ENCODE assay signal across 8 cellular contexts in the genomic region with DNA sequence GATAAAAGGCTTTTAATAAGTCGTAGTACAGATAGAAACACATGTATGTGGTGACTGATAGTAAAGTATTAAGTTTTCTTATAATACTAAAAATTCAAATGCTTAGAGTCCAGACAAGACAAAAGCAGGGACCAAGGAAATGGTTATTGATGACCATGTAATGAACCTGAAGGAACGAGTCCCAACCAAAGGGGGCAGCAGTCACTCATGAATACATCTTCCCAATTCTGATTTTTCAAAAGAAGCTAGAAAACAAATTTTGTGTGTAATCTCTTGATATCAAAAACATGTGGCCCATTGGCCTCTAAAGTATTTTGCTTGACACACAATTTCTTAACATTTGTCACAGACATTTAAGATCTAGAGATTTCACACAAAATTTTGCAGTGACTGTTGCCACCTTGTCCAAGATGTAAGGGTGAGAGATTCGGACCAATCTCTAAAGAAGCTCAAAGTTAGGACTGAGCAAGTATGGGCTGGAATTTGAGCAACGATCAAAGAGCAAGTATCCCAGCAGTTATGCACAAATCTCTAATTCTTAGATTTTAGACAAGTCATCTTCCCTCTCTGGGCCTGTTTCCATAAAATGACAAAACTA.
A peak's percentile ranks its signal among the peaks of the same experiment; 100 is the strongest.
DNase-seq lines count a peak whose midpoint lies in the region; ATAC-seq and TF ChIP-seq lines count a peak whose summit lies in the region.

No MANE protein-coding gene starts in this region.

- DNase-seq in AG09319 (ENCODE audit: extremely low read depth, low read depth) (peak; percentile 24), GM12865 (ENCODE audit: low read depth) (peak; percentile 51), RWPE2 (ENCODE audit: low spot score) (no peak), dorsolateral prefrontal cortex (peak in 2 of 10 donors; percentile 32 to 36), amniotic stem cell (lab: John Stamatoyannopoulos, UW) (no peak)
- no peak for DNase-seq in activated CD8-positive, alpha-beta memory T cell treated with anti-CD3 and anti-CD28 coated beads, Interleukin-2, amount 50 U/mL, for 48 hours

- H3K4me3 ChIP-seq in GM12865 (ENCODE audit: low read depth, low read length) = no peak overlapping the region
- no peak overlapping the region for H3K4me3 ChIP-seq in RWPE2 (ENCODE audit: severe bottlenecking)
- no peak overlapping the region for H3K4me3 ChIP-seq in dorsolateral prefrontal cortex

- H3K27me3 ChIP-seq in RWPE2 (ENCODE audit: insufficient read depth, poor library complexity, severe bottlenecking) (no peaks in the 10 kb centered on the region), dorsolateral prefrontal cortex (no peaks in the 10 kb centered on the region)

- H3K27ac Mint-ChIP-seq in nephron = no peak overlapping the region

- no peaks in the 10 kb centered on the region for H3K36me3 ChIP-seq in RWPE2 (ENCODE audit: low read depth)

- H3K4me3 Mint-ChIP-seq in nephron = no peak overlapping the region

- no peaks in the 10 kb centered on the region for H3K4me1 Mint-ChIP-seq in nephron

- H3K4me1 ChIP-seq in RWPE2 (ENCODE audit: insufficient read depth, poor library complexity, severe bottlenecking) = no peaks in the 10 kb centered on the region

- intact Hi-C loops in dorsolateral prefrontal cortex (cut with DNase I) = loop anchor here in 1 of 2 donors (10.0 kb wide), 3 partner anchors 61 to 621 kb away; no protein-coding TSS in a partner anchor

- H3K36me3 Mint-ChIP-seq in nephron (ENCODE audit: low read depth) = no peaks in the 10 kb centered on the region

- no peaks in the 10 kb centered on the region for H3K27me3 Mint-ChIP-seq in nephron (ENCODE audit: low read depth)

- H3K9me3 Mint-ChIP-seq in nephron = no peaks in the 10 kb centered on the region

- TF ChIP-seq CTCF in AG09319 (IDR thresholded peaks at IDR 0.05; ENCODE audit: low read depth, low read length) (peak; percentile 77), GM12865 (IDR thresholded peaks at IDR 0.05; ENCODE audit: insufficient read depth, low read depth, low read length, missing control alignments) (peak; percentile 62), RWPE2 (IDR thresholded peaks at IDR 0.05; ENCODE audit: poor library complexity, severe bottlenecking) (peak; percentile 96), dorsolateral prefrontal cortex (IDR thresholded peaks at IDR 0.05 in 54 of 56, conservative IDR thresholded peaks at IDR 0.05 in 2 of 56; ENCODE audit: low read depth in 1 of 56, partially characterized antibody in 56 of 56) (peak; percentile 43 to 86 (median 74)), nephron (IDR thresholded peaks at IDR 0.05; ENCODE audit: unreplicated experiment in 3 of 3) (peak; percentile 73 to 90 (median 79))

- peak; percentile 50 for ATAC-seq in HG03442 (IDR thresholded peaks at IDR 0.05; ENCODE audit: unreplicated experiment)
- peak; percentile 61; the same call in 2 of the 3 replicates for ATAC-seq in RWPE2 (ENCODE audit: low read depth)

- H3K27ac ChIP-seq in RWPE2 (ENCODE audit: poor library complexity, severe bottlenecking) = no peak overlapping the region
- no peak overlapping the region for H3K27ac ChIP-seq in dorsolateral prefrontal cortex

- no peaks in the 10 kb centered on the region for H3K9me3 ChIP-seq in RWPE2 (ENCODE audit: severe bottlenecking)

Comparison
In these comparisons a context has a peak if more than half of its experiments do, and no peak if none do; other contexts are left out.
1. DNase-seq: peak in AG09319 (single experiment) and GM12865 (single experiment); none in RWPE2 (single experiment), amniotic stem cell (single experiment) and activated CD8-positive, alpha-beta memory T cell treated with anti-CD3 and anti-CD28 coated beads, Interleukin-2, amount 50 U/mL, for 48 hours (single experiment).
2. Peak in every context shown above with its lines, with median percentiles within 50 percentile points of each other: CTCF ChIP-seq.